In the genomic region with DNA sequence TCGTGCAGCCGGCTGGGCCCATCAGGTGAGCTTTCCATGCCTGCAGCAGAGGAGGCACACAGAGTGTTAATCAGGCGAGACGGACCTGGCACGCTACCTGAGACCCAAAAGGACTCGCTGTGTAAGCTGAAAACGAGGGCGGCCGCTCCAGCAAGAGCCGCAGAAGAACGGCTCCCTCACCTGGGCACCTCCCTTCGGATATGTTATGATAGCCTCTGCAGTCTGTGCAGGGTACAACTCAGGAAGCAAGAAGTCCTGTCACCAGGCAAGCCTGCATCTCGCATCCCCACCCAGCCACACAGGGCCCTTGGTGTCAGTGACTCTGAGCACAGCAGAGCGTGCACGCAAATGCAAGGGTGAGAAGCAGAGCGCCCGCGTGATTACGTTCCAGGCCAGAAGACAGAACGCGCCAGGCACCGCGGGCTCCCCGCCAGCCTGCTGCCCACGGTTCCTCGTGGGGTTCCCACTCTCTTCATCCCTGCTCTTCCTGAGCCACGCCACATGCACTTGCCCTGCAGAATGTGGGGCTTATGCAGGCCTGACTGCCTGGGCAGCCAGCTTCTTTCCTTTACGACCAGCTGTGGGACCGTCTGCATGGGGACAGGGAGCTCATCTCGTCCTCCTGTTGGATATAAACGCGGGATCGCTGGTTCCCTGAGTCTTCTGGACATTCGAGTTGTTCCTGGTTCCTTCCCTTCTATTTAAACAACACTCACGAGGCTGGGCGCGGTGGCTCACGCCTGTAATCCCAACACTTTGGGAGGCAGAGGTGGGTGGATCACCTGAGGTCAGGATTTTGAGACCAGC, we compare ENCODE assay signal across 1 cellular context.
TF ChIP-seq lines count a peak whose summit lies in the region.

No MANE protein-coding gene starts in this region.

TF ChIP-seq in K562, 482 proteins besides CTCF, POLR2A, EP300 and RAD21:
- TF ChIP-seq CCAR2 (IDR thresholded peaks at IDR 0.05; ENCODE audit: low read depth, low read length), result no peak
- TF ChIP-seq POLR2G (IDR thresholded peaks at IDR 0.05; ENCODE audit: low read depth, low read length), result peak; percentile 53; the same call in 1 of the 2 replicates
